In the genomic region with DNA sequence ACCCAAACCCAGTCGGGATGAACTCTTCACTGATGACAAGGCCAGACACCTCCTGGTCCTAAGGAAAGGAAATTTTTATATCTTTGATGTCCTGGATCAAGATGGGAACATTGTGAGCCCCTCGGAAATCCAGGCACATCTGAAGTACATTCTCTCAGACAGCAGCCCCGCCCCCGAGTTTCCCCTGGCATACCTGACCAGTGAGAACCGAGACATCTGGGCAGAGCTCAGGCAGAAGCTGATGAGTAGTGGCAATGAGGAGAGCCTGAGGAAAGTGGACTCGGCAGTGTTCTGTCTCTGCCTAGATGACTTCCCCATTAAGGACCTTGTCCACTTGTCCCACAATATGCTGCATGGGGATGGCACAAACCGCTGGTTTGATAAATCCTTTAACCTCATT, we compare ENCODE assay signal across 30 cellular contexts.
"Had no signal": no experiment of that assay in that cellular context is flagged by ENCODE, and none has a peak within 500 bp of the region (broad histone marks: within the 10 kb centered on the region; RNA-seq: fewer than 3 reads in every experiment).

No MANE protein-coding gene starts in this region.

- DNase-seq: activated CD4-positive, alpha-beta T cell treated with anti-CD3 and anti-CD28 coated beads, Interleukin-2, amount 10 ng/mL, durations not matched to agents 24 days and 14 days; activated CD4-positive, alpha-beta T cell treated with anti-CD3 and anti-CD28 coated beads, Interleukin-2, amount 50 U/mL, for 4 hours; activated CD8-positive, alpha-beta memory T cell treated with anti-CD3 and anti-CD28 coated beads, Interleukin-2, amount 50 U/mL, for 4 hours; activated CD8-positive, alpha-beta T cell treated with anti-CD3 and anti-CD28 coated beads for 36 hours; activated effector memory CD4-positive, alpha-beta T cell treated with anti-CD3 and anti-CD28 coated beads, Interleukin-2, amount 50 U/mL, for 16 hours; activated naive CD4-positive, alpha-beta T cell; activated naive CD4-positive, alpha-beta T cell treated with anti-CD3 and anti-CD28 coated beads, Interleukin-2, amount 50 U/mL, for 16 hours; activated naive CD8-positive, alpha-beta T cell treated with anti-CD3 and anti-CD28 coated beads for 36 hours; activated T-cell treated with anti-CD3 and anti-CD28 coated beads for 4 hours; activated T-cell treated with anti-CD3 and anti-CD28 coated beads, Interleukin-2, amount 50 U/mL, for 4 hours; amniotic stem cell; aorta; brain microvascular endothelial cell; NCI-H1105; NCI-H1417 treated with DMSO at 0.1 percent for 48 hours; NCI-H187 treated with DMSO at 0.1 percent for 48 hours; NCI-H2081; NCI-H2171 treated with DMSO at 0.1 percent for 48 hours; NCI-H226; NCI-H446 treated with DMSO at 0.1 percent for 48 hours; NCI-H524; SHP77; SJCRH30 had no signal

- H3K27ac Mint-ChIP-seq: activated CD4-positive, alpha-beta T cell treated with anti-CD3 and anti-CD28 coated beads, Interleukin-2, amount 10 ng/mL, durations not matched to agents 24 days and 14 days; activated CD8-positive, alpha-beta T cell treated with anti-CD3 and anti-CD28 coated beads for 36 hours; activated naive CD8-positive, alpha-beta T cell treated with anti-CD3 and anti-CD28 coated beads for 36 hours; T-helper 1 cell treated with Interleukin-12 subunit alpha and Interleukin-12 subunit beta and Interleukin-4 antibody, amounts not matched to agents 30 μg/mL and 1 μg/mL, for 36 hours; T-helper 2 cell treated with Interferon-gamma antibody and Interleukin-4, amounts not matched to agents 5 μg/mL and 100 μg/mL, for 36 hours had no signal

- H3K4me1 Mint-ChIP-seq: activated CD4-positive, alpha-beta T cell treated with anti-CD3 and anti-CD28 coated beads, Interleukin-2, amount 10 ng/mL, durations not matched to agents 24 days and 14 days; central memory CD8-positive, alpha-beta T cell had no signal

- H3K27ac ChIP-seq: brain microvascular endothelial cell, cardiac muscle cell, KMS-11, SJCRH30, SK-N-MC had no signal

- H3K4me3 ChIP-seq: cardiac muscle cell, SJCRH30, SK-N-MC had no signal

- H3K4me3 Mint-ChIP-seq: activated CD4-positive, alpha-beta T cell treated with anti-CD3 and anti-CD28 coated beads, Interleukin-2, amount 10 ng/mL, durations not matched to agents 24 days and 14 days; activated CD8-positive, alpha-beta T cell treated with anti-CD3 and anti-CD28 coated beads for 36 hours; activated naive CD8-positive, alpha-beta T cell treated with anti-CD3 and anti-CD28 coated beads for 36 hours; activated T-cell treated with anti-CD3 and anti-CD28 coated beads, Interleukin-2, amount 50 U/mL, for 4 hours; central memory CD8-positive, alpha-beta T cell; T-helper 1 cell treated with Interleukin-12 subunit alpha and Interleukin-12 subunit beta and Interleukin-4 antibody, amounts not matched to agents 30 μg/mL and 1 μg/mL, for 36 hours; T-helper 2 cell treated with Interferon-gamma antibody and Interleukin-4, amounts not matched to agents 5 μg/mL and 100 μg/mL, for 36 hours had no signal

- FAIRE-seq: TTC549 had no signal

- H3K4me1 ChIP-seq: SJCRH30 had no signal

- H3K9ac ChIP-seq: KMS-11 had no signal

- H3K27me3 ChIP-seq: brain microvascular endothelial cell, cardiac muscle cell, SJCRH30 had no signal

- H3K4me2 ChIP-seq: KMS-11 had no signal

- H3K27me3 Mint-ChIP-seq: activated CD4-positive, alpha-beta T cell treated with anti-CD3 and anti-CD28 coated beads, Interleukin-2, amount 10 ng/mL, durations not matched to agents 24 days and 14 days; activated CD8-positive, alpha-beta T cell treated with anti-CD3 and anti-CD28 coated beads for 36 hours; activated naive CD8-positive, alpha-beta T cell treated with anti-CD3 and anti-CD28 coated beads for 36 hours; central memory CD8-positive, alpha-beta T cell had no signal

- ATAC-seq: activated CD8-positive, alpha-beta T cell treated with anti-CD3 and anti-CD28 coated beads for 36 hours; activated T-cell treated with anti-CD3 and anti-CD28 coated beads, Interleukin-2, amount 50 U/mL, for 4 hours had no signal
